9 cellular contexts compared by ENCODE assay signal in the genomic region with DNA sequence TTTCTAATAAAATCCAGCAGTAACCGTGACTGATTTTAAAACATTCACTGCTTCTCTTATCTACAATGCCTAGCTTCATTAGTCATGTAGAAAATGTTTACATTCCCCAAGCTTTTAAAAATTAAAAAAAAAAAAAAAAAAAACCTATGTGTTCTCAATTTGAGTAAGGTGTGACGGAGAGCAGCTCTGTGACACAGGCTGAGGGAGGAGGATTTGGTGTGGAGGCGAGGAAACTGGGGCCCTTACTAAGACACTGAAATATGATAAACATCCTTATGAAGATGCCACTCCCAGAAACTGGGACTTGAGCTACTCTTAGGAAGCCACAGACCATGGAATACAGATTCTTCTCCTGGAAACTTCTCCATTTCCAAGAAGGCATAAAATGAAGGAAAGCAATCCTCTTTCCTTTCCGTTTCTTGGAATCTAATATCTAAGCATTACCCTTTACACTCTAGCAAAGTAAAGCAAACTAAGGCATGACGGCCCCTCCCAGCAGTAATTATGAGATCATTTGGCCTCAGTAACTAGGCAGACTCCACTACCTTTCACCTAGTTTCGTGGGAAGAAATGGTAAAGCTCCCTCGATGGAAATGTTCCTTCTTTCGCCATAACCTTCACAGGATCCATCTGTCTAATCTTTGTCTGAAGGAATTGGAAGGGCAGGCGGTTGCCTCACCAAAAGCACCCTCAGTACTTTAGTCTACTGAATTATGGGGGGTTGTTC. TPM values are rescaled to one million over a fixed set of nuclear protein-coding genes. Genes with fewer than 3 reads are reported as not detected.
DNase-seq lines count a peak whose midpoint lies in the region; ATAC-seq, FAIRE-seq and TF ChIP-seq lines count a peak whose summit lies in the region.
"Had no signal": no experiment of that assay in that cellular context is flagged by ENCODE, and none has a peak within 500 bp of the region (broad histone marks: within the 10 kb centered on the region; RNA-seq: fewer than 3 reads in every experiment).

No MANE protein-coding gene starts in this region.

- TF ChIP-seq CTCF in WERI-Rb-1 (IDR thresholded peaks at IDR 0.05; ENCODE audit: low read depth, low read length) (no peak), spleen (IDR thresholded peaks at IDR 0.05 in 8 of 11, conservative IDR thresholded peaks at IDR 0.05 in 3 of 11) (no peak), pancreas (IDR thresholded peaks at IDR 0.05) (no peak)

- DNase-seq in activated T-helper 1 cell treated with anti-CD3 and anti-CD28 coated beads, Interleukin-12 subunit alpha, Interleukin-12 subunit beta, Interleukin-2, Interleukin-4 antibody, amounts not matched to agents 30 ng/mL and 10 ng/mL and 1 ng/mL, durations not matched to agents 14 hours and 24 hours and 36 hours (ENCODE audit: low spot score) = peak; percentile 27
- no peak for DNase-seq in WERI-Rb-1
- no peak for DNase-seq in NCI-H1694 treated with DMSO at 0.1 percent for 48 hours (lab: John Stamatoyannopoulos, UW)
- no peak for DNase-seq in spleen
- no peak for DNase-seq in pancreas

- H3K36me3 Mint-ChIP-seq in activated T-helper 1 cell treated with anti-CD3 and anti-CD28 coated beads, Interleukin-12 subunit alpha, Interleukin-12 subunit beta, Interleukin-2, Interleukin-4 antibody, amounts not matched to agents 30 ng/mL and 10 ng/mL and 1 ng/mL, durations not matched to agents 14 hours and 24 hours and 36 hours (ENCODE audit: low read depth) = peaks cover 6% of the 10 kb centered on the region

- intact Hi-C loops in activated T-helper 1 cell treated with anti-CD3 and anti-CD28 coated beads, Interleukin-12 subunit alpha, Interleukin-12 subunit beta, Interleukin-2, Interleukin-4 antibody, amounts not matched to agents 30 ng/mL and 10 ng/mL and 1 ng/mL, durations not matched to agents 14 hours and 24 hours and 36 hours (cut with micrococcal nuclease) = loop anchor here (1.0 to 10.0 kb wide), 8 partner anchors 8 to 1638 kb away; partner anchors contain the start of genes GRAMD2B, PHAX and SLC12A2
- intact Hi-C loops in spleen (cut with DNase I; ENCODE audit: low total_unique reads) = no loop called here
- intact Hi-C loops in pancreas (cut with DNase I) = no loop called here

- H3K9me3 ChIP-seq in muscle layer of duodenum (ENCODE audit: control insufficient read depth in 1 of 2, low read length in 2 of 2) (no peaks in the 10 kb centered on the region), WERI-Rb-1 (ENCODE audit: severe bottlenecking) (no peaks in the 10 kb centered on the region), spleen (no peaks in the 10 kb centered on the region), pancreas (no peaks in the 10 kb centered on the region)

- no peaks in the 10 kb centered on the region for H3K9me3 Mint-ChIP-seq in activated T-helper 1 cell treated with anti-CD3 and anti-CD28 coated beads, Interleukin-12 subunit alpha, Interleukin-12 subunit beta, Interleukin-2, Interleukin-4 antibody, amounts not matched to agents 30 ng/mL and 10 ng/mL and 1 ng/mL, durations not matched to agents 14 hours and 24 hours and 36 hours

- H3K4me1 ChIP-seq in muscle layer of duodenum (ENCODE audit: control insufficient read depth in 1 of 2, insufficient read depth in 2 of 2, low read length in 2 of 2) (peaks cover 0 to 12% of the 10 kb centered on the region in 2 donors), spleen (peaks cover 0 to 44% (median 14%) of the 10 kb centered on the region in 6 donors), pancreas (no peaks in the 10 kb centered on the region)

- H3K27me3 Mint-ChIP-seq in activated T-helper 1 cell treated with anti-CD3 and anti-CD28 coated beads, Interleukin-12 subunit alpha, Interleukin-12 subunit beta, Interleukin-2, Interleukin-4 antibody, amounts not matched to agents 30 ng/mL and 10 ng/mL and 1 ng/mL, durations not matched to agents 14 hours and 24 hours and 36 hours (ENCODE audit: insufficient read depth) = no peaks in the 10 kb centered on the region

- H3K36me3 ChIP-seq in muscle layer of duodenum (ENCODE audit: control insufficient read depth in 1 of 2, insufficient read depth in 2 of 2, low read length in 2 of 2) = peaks cover 0 to 6% of the 10 kb centered on the region in 2 donors
- no peaks in the 10 kb centered on the region for H3K36me3 ChIP-seq in WERI-Rb-1
- peaks cover 0 to 4% (median 0%) of the 10 kb centered on the region in 6 donors for H3K36me3 ChIP-seq in spleen
- no peaks in the 10 kb centered on the region for H3K36me3 ChIP-seq in pancreas

- peak overlapping the region; percentile 83 for H3K27ac Mint-ChIP-seq in activated T-helper 1 cell treated with anti-CD3 and anti-CD28 coated beads, Interleukin-12 subunit alpha, Interleukin-12 subunit beta, Interleukin-2, Interleukin-4 antibody, amounts not matched to agents 30 ng/mL and 10 ng/mL and 1 ng/mL, durations not matched to agents 14 hours and 24 hours and 36 hours

- H3K4me3 ChIP-seq in muscle layer of duodenum (ENCODE audit: low read depth in 1 of 2, low read length in 2 of 2) (no peak overlapping the region), WERI-Rb-1 (ENCODE audit: low read depth, low read length) (no peak overlapping the region), spleen (no peak overlapping the region), pancreas (no peak overlapping the region)

- H3K4me1 Mint-ChIP-seq in activated T-helper 1 cell treated with anti-CD3 and anti-CD28 coated beads, Interleukin-12 subunit alpha, Interleukin-12 subunit beta, Interleukin-2, Interleukin-4 antibody, amounts not matched to agents 30 ng/mL and 10 ng/mL and 1 ng/mL, durations not matched to agents 14 hours and 24 hours and 36 hours (ENCODE audit: low read depth) = peaks cover 77% of the 10 kb centered on the region

- H3K27me3 ChIP-seq in muscle layer of duodenum (ENCODE audit: low read depth, low read length) = no peaks in the 10 kb centered on the region
- H3K27me3 ChIP-seq in WERI-Rb-1 (ENCODE audit: insufficient read depth, low read depth, severe bottlenecking) = no peaks in the 10 kb centered on the region
- no peaks in the 10 kb centered on the region for H3K27me3 ChIP-seq in spleen (replicated peaks in 1 of 7)
- H3K27me3 ChIP-seq in pancreas = no peaks in the 10 kb centered on the region

- 74 to 88% (median 85%) methylated on average over 9 of the region's 9 CpGs for WGBS in spleen, 5 donors
- 93% methylated on average over 9 of the region's 9 CpGs for WGBS in pancreas, 2 donors

- no peak for FAIRE-seq in pancreas (lab: Jason Lieb, UNC)

- H3K27ac ChIP-seq in muscle layer of duodenum (ENCODE audit: low read length) (peak overlapping the region; percentile 37), WERI-Rb-1 (no peak overlapping the region), spleen (peak overlapping the region in 1 of 8 donors; percentile 38), pancreas (no peak overlapping the region)
- H3K27ac ChIP-seq: HL-60 had no signal

- peak overlapping the region; percentile 48 for H3K4me3 Mint-ChIP-seq in activated T-helper 1 cell treated with anti-CD3 and anti-CD28 coated beads, Interleukin-12 subunit alpha, Interleukin-12 subunit beta, Interleukin-2, Interleukin-4 antibody, amounts not matched to agents 30 ng/mL and 10 ng/mL and 1 ng/mL, durations not matched to agents 14 hours and 24 hours and 36 hours

- TF ChIP-seq POLR2A in spleen (IDR thresholded peaks at IDR 0.05) = no peak

- ATAC-seq in GM18498 (IDR thresholded peaks at IDR 0.05; ENCODE audit: unreplicated experiment) = peak; percentile 21
- ATAC-seq in HG02981 (IDR thresholded peaks at IDR 0.05; ENCODE audit: unreplicated experiment) = peak; percentile 24
- no peak for ATAC-seq in pancreas

RNA-seq across cellular contexts. Expression of gene GRAMD2B, which starts 23.5 kb away (rescaled TPM):
- 8.3 and 9.5 TPM in 2 replicates for total RNA-seq in activated T-helper 1 cell treated with anti-CD3 and anti-CD28 coated beads, Interleukin-12 subunit alpha, Interleukin-12 subunit beta, Interleukin-2, Interleukin-4 antibody, amounts not matched to agents 30 ng/mL and 10 ng/mL and 1 ng/mL, durations not matched to agents 14 hours and 24 hours and 36 hours
- total RNA-seq in spleen (10 to 100 TPM in 5 of 7 donors, 1 to 10 TPM in 2; 5.3 to 28.7 (median 12.1) TPM), pancreas (10 to 100 TPM in 1 of 6 donors, 1 to 10 TPM in 5; 4.5 to 10.3 (median 6.5) TPM)
- polyA plus RNA-seq in spleen (1 to 10 TPM; 3.0 to 4.5 (median 3.6) TPM), pancreas (10 to 100 TPM in 1 of 2 donors, 1 to 10 TPM in 1; 4.4 to 11.8 TPM)

Comparison
In these comparisons a context has a peak if more than half of its experiments do, and no peak if none do; other contexts are left out.
1. ATAC-seq: peak in GM18498 (single experiment) and HG02981 (single experiment); none in pancreas (0 of 4).